In genomic region chr15:26087395-26087794, GRCh38 we compare ENCODE assay signal across 21 cellular contexts.
DNase-seq lines count a peak whose midpoint lies in the region; ATAC-seq, FAIRE-seq and TF ChIP-seq lines count a peak whose summit lies in the region.
"Had no signal": no experiment of that assay in that cellular context is flagged by ENCODE, and none has a peak within 500 bp of the region (broad histone marks: within the 10 kb centered on the region; RNA-seq: fewer than 3 reads in every experiment).

No MANE protein-coding gene starts in this region.

- H3K79me2 ChIP-seq in HepG2 (ENCODE audit: insufficient read depth, low read length) = no peaks in the 10 kb centered on the region

- ATAC-seq in HepG2 = no peak
- ATAC-seq: left colon, mucosa of descending colon had no signal

- no peaks in the 10 kb centered on the region for H3K36me3 ChIP-seq in adipocyte (ENCODE audit: control insufficient read depth, insufficient read depth, low read length, severe bottlenecking)
- H3K36me3 ChIP-seq in HepG2 (replicated peaks in 1 of 2; ENCODE audit: control insufficient read depth in 1 of 2, insufficient read depth in 2 of 2, low read length in 2 of 2) = no peaks in the 10 kb centered on the region
- H3K36me3 ChIP-seq: SJCRH30, thoracic aorta had no signal

- no peak overlapping the region for H3K4me2 ChIP-seq in HepG2 (ENCODE audit: low read depth, low read length)

- no peaks in the 10 kb centered on the region for H3K36me3 Mint-ChIP-seq in type B pancreatic cell
- no peaks in the 10 kb centered on the region for H3K36me3 Mint-ChIP-seq in activated naive CD4-positive, alpha-beta T cell treated with anti-CD3 and anti-CD28 coated beads, Interleukin-2, amount 10 ng/mL, durations not matched to agents 7 days and 5 days
- H3K36me3 Mint-ChIP-seq: CD4-positive, CD25-positive, alpha-beta regulatory T cell had no signal

- in situ Hi-C loops in HepG2 (cut with HindIII; ENCODE audit: extremely low pct_ligation_motif_present, low pct_unique_long_range_greater_than_20kb) = no loop called here

- H3K4me1 ChIP-seq in adipocyte (ENCODE audit: control insufficient read depth, insufficient read depth, low read length) (peaks cover 35% of the 10 kb centered on the region), HepG2 (ENCODE audit: insufficient read depth, low read length) (peaks cover 10% of the 10 kb centered on the region)
- H3K4me1 ChIP-seq: SJCRH30 had no signal

- H3K4me1 Mint-ChIP-seq in type B pancreatic cell (ENCODE audit: unreplicated experiment) = peaks cover 20% of the 10 kb centered on the region
- peaks cover 10% of the 10 kb centered on the region for H3K4me1 Mint-ChIP-seq in activated naive CD4-positive, alpha-beta T cell treated with anti-CD3 and anti-CD28 coated beads, Interleukin-2, amount 10 ng/mL, durations not matched to agents 7 days and 5 days

- H3K9ac ChIP-seq in adipocyte (ENCODE audit: low read length) = peak overlapping the region; percentile 75
- H3K9ac ChIP-seq in HepG2 (ENCODE audit: insufficient read depth, low read depth, low read length) = no peak overlapping the region

- H3K4me3 Mint-ChIP-seq in type B pancreatic cell = no peak overlapping the region
- no peak overlapping the region for H3K4me3 Mint-ChIP-seq in activated naive CD4-positive, alpha-beta T cell treated with anti-CD3 and anti-CD28 coated beads, Interleukin-2, amount 10 ng/mL, durations not matched to agents 7 days and 5 days
- H3K4me3 Mint-ChIP-seq: CD4-positive, CD25-positive, alpha-beta regulatory T cell; T-helper 2 cell treated with Interferon-gamma antibody and Interleukin-4, amounts not matched to agents 5 μg/mL and 100 μg/mL, for 36 hours had no signal

- POLR2A ChIA-PET in HepG2 (lab: Yijun Ruan, JAX) = no interaction called here

- DNase-seq in GM03348 (ENCODE audit: low spot score) (peak; percentile 69), adipocyte (ENCODE audit: low read depth) (no peak), glomerular visceral epithelial cell (ENCODE audit: extremely low spot score) (peak; percentile 15), type B pancreatic cell (ENCODE audit: extremely low spot score, unreplicated experiment) (no peak), HepG2 (ENCODE audit: low spot score) (no peak), 8988T (no peak)
- DNase-seq in activated naive CD4-positive, alpha-beta T cell treated with anti-CD3 and anti-CD28 coated beads, Interleukin-2, amount 10 ng/mL, durations not matched to agents 7 days and 5 days = no peak
- DNase-seq: activated CD4-positive, alpha-beta T cell treated with anti-CD3 and anti-CD28 coated beads for 1 hour; activated gamma-delta T cell; CD4-positive, CD25-positive, alpha-beta regulatory T cell; hippocampal formation; left colon; MM.1S; mucosa of descending colon; NCI-H187; NCI-H446 treated with DMSO at 0.1 percent for 48 hours; SJCRH30; stimulated activated CD4-positive, alpha-beta T cell treated with anti-CD3 and anti-CD28 coated beads, Interleukin-4, amount 100 ng/mL, for 24 hours had no signal

- TF ChIP-seq EP300 in HepG2 (IDR thresholded peaks at IDR 0.05; ENCODE audit: low read depth in 2 of 2, low read length in 2 of 2) (no peak), HepG2 (CRISPR knock-in tag; IDR thresholded peaks at IDR 0.05; ENCODE audit: borderline replicate concordance) (no peak)

- H3K27me3 Mint-ChIP-seq in type B pancreatic cell = no peaks in the 10 kb centered on the region
- peaks cover 14% of the 10 kb centered on the region for H3K27me3 Mint-ChIP-seq in activated naive CD4-positive, alpha-beta T cell treated with anti-CD3 and anti-CD28 coated beads, Interleukin-2, amount 10 ng/mL, durations not matched to agents 7 days and 5 days

- no peak overlapping the region for H3K27ac ChIP-seq in HepG2 (ENCODE audit: extremely low read length, insufficient read depth, low read length)
- H3K27ac ChIP-seq: SJCRH30, thoracic aorta had no signal

- no peak overlapping the region for H2AFZ ChIP-seq in HepG2 (ENCODE audit: low read length)

- intact Hi-C loops in HepG2 (cut with micrococcal nuclease; ENCODE audit: unreplicated experiment) = no loop called here

- BruUV-seq in HepG2 (replicated peaks; lab: Mats Ljungman, UMichigan) = no TSS peak

- no peak for TF ChIP-seq RAD21 in HepG2 (CRISPR knock-in tag; IDR thresholded peaks at IDR 0.05)

- CTCF ChIA-PET in HepG2 (lab: Yijun Ruan, JAX; ENCODE audit: low intra/inter-chr PET ratio, low total read pairs) = no interaction called here
- CTCF ChIA-PET in activated naive CD4-positive, alpha-beta T cell treated with anti-CD3 and anti-CD28 coated beads, Interleukin-2, amount 10 ng/mL, durations not matched to agents 7 days and 5 days (lab: Charles Lee) = no interaction called here

- 13% methylated on average over 4 of the region's 4 CpGs for WGBS in HepG2 (ENCODE audit: low lambda C conversion rate)

- H3K27ac Mint-ChIP-seq in type B pancreatic cell = peak overlapping the region; percentile 37
- no peak overlapping the region for H3K27ac Mint-ChIP-seq in activated naive CD4-positive, alpha-beta T cell treated with anti-CD3 and anti-CD28 coated beads, Interleukin-2, amount 10 ng/mL, durations not matched to agents 7 days and 5 days
- H3K27ac Mint-ChIP-seq: T-helper 2 cell treated with Interferon-gamma antibody and Interleukin-4, amounts not matched to agents 5 μg/mL and 100 μg/mL, for 36 hours had no signal

- H4K20me1 ChIP-seq in HepG2 (ENCODE audit: insufficient read depth, low read length) = no peaks in the 10 kb centered on the region

- no peak for TF ChIP-seq POLR2A in HepG2 (IDR thresholded peaks at IDR 0.05; ENCODE audit: insufficient read depth in 1 of 2, low read depth in 2 of 2, low read length in 2 of 2)

- no peak for TF ChIP-seq CTCF in type B pancreatic cell (conservative IDR thresholded peaks at IDR 0.05)
- TF ChIP-seq CTCF in HepG2 (CRISPR knock-in tag; IDR thresholded peaks at IDR 0.05) = no peak

- H3K27me3 ChIP-seq in adipocyte (replicated peaks; ENCODE audit: control insufficient read depth, insufficient read depth, low read length) = no peaks in the 10 kb centered on the region
- no peaks in the 10 kb centered on the region; a peak in 1 of 5 replicates for H3K27me3 ChIP-seq in HepG2 (ENCODE audit: control insufficient read depth in 1 of 2, insufficient read depth in 2 of 2, low read length in 2 of 2)
- H3K27me3 ChIP-seq: SJCRH30 had no signal

- no peaks in the 10 kb centered on the region for H3K9me3 ChIP-seq in adipocyte (ENCODE audit: control insufficient read depth, low read length)
- no peaks in the 10 kb centered on the region for H3K9me3 ChIP-seq in HepG2 (ENCODE audit: low read length)
- H3K9me3 ChIP-seq: mucosa of descending colon, SJCRH30, thoracic aorta had no signal

- H3K4me3 ChIP-seq in adipocyte (ENCODE audit: low read length) = peak overlapping the region; percentile 58
- no peak overlapping the region for H3K4me3 ChIP-seq in HepG2 (replicated peaks in 1 of 3; ENCODE audit: insufficient read depth in 1 of 3, low read depth in 2 of 3, low read length in 3 of 3)
- H3K4me3 ChIP-seq: mucosa of descending colon, SJCRH30, thoracic aorta had no signal

- FAIRE-seq in HepG2 (lab: Jason Lieb, UNC) = no peak
- FAIRE-seq: HTR-8/SVneo had no signal

- no peaks in the 10 kb centered on the region for H3K9me3 Mint-ChIP-seq in type B pancreatic cell
- no peaks in the 10 kb centered on the region for H3K9me3 Mint-ChIP-seq in activated naive CD4-positive, alpha-beta T cell treated with anti-CD3 and anti-CD28 coated beads, Interleukin-2, amount 10 ng/mL, durations not matched to agents 7 days and 5 days
- H3K9me3 Mint-ChIP-seq: T-helper 2 cell treated with Interferon-gamma antibody and Interleukin-4, amounts not matched to agents 5 μg/mL and 100 μg/mL, for 36 hours had no signal

TF ChIP-seq in HepG2, 621 proteins besides CTCF, POLR2A, EP300 and RAD21:
- TF ChIP-seq STAT5B (CRISPR knock-in tag; IDR thresholded peaks at IDR 0.05) (no peak), MTA1 (CRISPR knock-in tag; IDR thresholded peaks at IDR 0.05; ENCODE audit: borderline replicate concordance) (no peak)

Comparison
In these comparisons a context has a peak if more than half of its experiments do, and no peak if none do; other contexts are left out.
1. DNase-seq: peak in GM03348 (single experiment) and glomerular visceral epithelial cell (single experiment); none in adipocyte (single experiment), type B pancreatic cell (single experiment), HepG2 (single experiment), activated naive CD4-positive, alpha-beta T cell treated with anti-CD3 and anti-CD28 coated beads, Interleukin-2, amount 10 ng/mL, durations not matched to agents 7 days and 5 days (single experiment) and 8988T (single experiment).